20 cellular contexts compared by ENCODE assay signal in genomic region chr6:22653980-22654610, GRCh38.
DNase-seq lines count a peak whose midpoint lies in the region; ATAC-seq lines count a peak whose summit lies in the region.
"Had no signal": no experiment of that assay in that cellular context is flagged by ENCODE, and none has a peak within 500 bp of the region (broad histone marks: within the 10 kb centered on the region; RNA-seq: fewer than 3 reads in every experiment).

No MANE protein-coding gene starts in this region.

- peak overlapping the region; percentile 27 for H3K27ac ChIP-seq in temporal lobe (ENCODE audit: low read depth, low read length)
- H3K27ac ChIP-seq: C4-2B, KMS-11, skin epidermis had no signal

- ATAC-seq in GM19035 (IDR thresholded peaks at IDR 0.05; ENCODE audit: unreplicated experiment), result no peak
- ATAC-seq: activated CD8-positive, alpha-beta T cell treated with anti-CD3 and anti-CD28 coated beads, Interleukin-2, amount 10 ng/mL, durations not matched to agents 7 days and 5 days; heart right ventricle; left cardiac atrium; Right ventricle myocardium inferior had no signal

- DNase-seq in RPMI7951 (ENCODE audit: low read depth) (peak; percentile 19), epidermal melanocyte (ENCODE audit: insufficient read length, low spot score) (peak; percentile 46), middle frontal gyrus (ENCODE audit: extremely low spot score, low spot score) (peak; percentile 29), germinal center (ENCODE audit: low spot score) (no peak), DMS153 (lab: John Stamatoyannopoulos, UW) (no peak)
- DNase-seq: activated CD8-positive, alpha-beta T cell treated with anti-CD3 and anti-CD28 coated beads, Interleukin-2, amount 10 ng/mL, durations not matched to agents 7 days and 5 days; activated gamma-delta T cell treated with Interleukin-2 at 50 U/mL for 16 hours; DND-41; heart right ventricle; left cardiac atrium; NCI-H1417 treated with DMSO at 0.1 percent for 48 hours; NCI-H2081; NCI-H446; stimulated activated CD4-positive, alpha-beta T cell treated with anti-CD3 and anti-CD28 coated beads, Interleukin-1b, Interleukin-23, amount 100 ng/mL, for 48 hours had no signal

Comparison
In these comparisons a context has a peak if more than half of its experiments do, and no peak if none do; other contexts are left out.
1. DNase-seq: peak in RPMI7951 (single experiment), epidermal melanocyte (single experiment) and middle frontal gyrus (single experiment); none in germinal center (single experiment) and DMS153 (single experiment).